Comparison of ENCODE assay signal across 1 cellular context in the genomic region with DNA sequence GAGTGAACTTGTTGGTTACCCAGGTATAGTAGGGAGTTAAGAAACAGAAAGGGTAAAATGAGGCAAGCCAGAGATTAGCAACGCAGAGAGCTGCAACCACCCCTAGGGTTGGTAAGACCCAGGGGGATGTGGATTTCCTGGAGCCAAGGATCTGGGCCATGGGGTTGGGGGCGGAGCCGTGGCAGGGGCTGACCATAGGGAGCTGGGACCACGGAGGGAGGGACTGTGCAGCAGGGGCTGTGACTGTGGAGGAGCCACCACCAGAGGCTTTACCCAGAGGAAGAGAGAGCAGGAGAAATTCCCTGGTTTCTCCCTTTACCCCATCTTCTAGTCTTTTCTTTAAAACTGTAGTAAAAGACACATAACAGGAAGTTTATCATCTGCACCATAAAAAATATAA.
TF ChIP-seq lines count a peak whose summit lies in the region.

No MANE protein-coding gene starts in this region.

TF ChIP-seq in GM23338, 12 proteins besides CTCF, POLR2A, EP300 and RAD21 (continued from another document):
- TF ChIP-seq, protein P1, sequence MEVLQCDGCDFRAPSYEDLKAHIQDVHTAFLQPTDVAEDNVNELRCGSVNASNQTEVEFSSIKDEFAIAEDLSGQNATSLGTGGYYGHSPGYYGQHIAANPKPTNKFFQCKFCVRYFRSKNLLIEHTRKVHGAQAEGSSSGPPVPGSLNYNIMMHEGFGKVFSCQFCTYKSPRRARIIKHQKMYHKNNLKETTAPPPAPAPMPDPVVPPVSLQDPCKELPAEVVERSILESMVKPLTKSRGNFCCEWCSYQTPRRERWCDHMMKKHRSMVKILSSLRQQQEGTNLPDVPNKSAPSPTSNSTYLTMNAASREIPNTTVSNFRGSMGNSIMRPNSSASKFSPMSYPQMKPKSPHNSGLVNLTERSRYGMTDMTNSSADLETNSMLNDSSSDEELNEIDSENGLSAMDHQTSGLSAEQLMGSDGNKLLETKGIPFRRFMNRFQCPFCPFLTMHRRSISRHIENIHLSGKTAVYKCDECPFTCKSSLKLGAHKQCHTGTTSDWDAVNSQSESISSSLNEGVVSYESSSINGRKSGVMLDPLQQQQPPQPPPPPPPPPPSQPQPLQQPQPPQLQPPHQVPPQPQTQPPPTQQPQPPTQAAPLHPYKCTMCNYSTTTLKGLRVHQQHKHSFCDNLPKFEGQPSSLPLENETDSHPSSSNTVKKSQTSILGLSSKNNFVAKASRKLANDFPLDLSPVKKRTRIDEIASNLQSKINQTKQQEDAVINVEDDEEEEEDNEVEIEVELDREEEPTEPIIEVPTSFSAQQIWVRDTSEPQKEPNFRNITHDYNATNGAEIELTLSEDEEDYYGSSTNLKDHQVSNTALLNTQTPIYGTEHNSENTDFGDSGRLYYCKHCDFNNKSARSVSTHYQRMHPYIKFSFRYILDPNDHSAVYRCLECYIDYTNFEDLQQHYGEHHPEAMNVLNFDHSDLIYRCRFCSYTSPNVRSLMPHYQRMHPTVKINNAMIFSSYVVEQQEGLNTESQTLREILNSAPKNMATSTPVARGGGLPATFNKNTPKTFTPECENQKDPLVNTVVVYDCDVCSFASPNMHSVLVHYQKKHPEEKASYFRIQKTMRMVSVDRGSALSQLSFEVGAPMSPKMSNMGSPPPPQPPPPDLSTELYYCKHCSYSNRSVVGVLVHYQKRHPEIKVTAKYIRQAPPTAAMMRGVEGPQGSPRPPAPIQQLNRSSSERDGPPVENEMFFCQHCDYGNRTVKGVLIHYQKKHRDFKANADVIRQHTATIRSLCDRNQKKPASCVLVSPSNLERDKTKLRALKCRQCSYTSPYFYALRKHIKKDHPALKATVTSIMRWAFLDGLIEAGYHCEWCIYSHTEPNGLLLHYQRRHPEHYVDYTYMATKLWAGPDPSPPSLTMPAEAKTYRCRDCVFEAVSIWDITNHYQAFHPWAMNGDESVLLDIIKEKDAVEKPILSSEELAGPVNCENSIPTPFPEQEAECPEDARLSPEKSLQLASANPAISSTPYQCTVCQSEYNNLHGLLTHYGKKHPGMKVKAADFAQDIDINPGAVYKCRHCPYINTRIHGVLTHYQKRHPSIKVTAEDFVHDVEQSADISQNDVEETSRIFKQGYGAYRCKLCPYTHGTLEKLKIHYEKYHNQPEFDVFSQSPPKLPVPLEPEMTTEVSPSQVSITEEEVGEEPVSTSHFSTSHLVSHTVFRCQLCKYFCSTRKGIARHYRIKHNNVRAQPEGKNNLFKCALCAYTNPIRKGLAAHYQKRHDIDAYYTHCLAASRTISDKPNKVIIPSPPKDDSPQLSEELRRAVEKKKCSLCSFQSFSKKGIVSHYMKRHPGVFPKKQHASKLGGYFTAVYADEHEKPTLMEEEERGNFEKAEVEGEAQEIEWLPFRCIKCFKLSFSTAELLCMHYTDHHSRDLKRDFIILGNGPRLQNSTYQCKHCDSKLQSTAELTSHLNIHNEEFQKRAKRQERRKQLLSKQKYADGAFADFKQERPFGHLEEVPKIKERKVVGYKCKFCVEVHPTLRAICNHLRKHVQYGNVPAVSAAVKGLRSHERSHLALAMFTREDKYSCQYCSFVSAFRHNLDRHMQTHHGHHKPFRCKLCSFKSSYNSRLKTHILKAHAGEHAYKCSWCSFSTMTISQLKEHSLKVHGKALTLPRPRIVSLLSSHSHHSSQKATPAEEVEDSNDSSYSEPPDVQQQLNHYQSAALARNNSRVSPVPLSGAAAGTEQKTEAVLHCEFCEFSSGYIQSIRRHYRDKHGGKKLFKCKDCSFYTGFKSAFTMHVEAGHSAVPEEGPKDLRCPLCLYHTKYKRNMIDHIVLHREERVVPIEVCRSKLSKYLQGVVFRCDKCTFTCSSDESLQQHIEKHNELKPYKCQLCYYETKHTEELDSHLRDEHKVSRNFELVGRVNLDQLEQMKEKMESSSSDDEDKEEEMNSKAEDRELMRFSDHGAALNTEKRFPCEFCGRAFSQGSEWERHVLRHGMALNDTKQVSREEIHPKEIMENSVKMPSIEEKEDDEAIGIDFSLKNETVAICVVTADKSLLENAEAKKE (CRISPR knock-in tag; IDR thresholded peaks at IDR 0.05) = no peak
